31 cellular contexts compared by ENCODE assay signal in genomic region chr1:196902344-196902743, GRCh38. TPM values are rescaled to one million over a fixed set of nuclear protein-coding genes. Genes with fewer than 3 reads are reported as not detected.
A peak's percentile ranks its signal among the peaks of the same experiment; 100 is the strongest.
DNase-seq lines count a peak whose midpoint lies in the region; ATAC-seq and TF ChIP-seq lines count a peak whose summit lies in the region.
"Had no signal": no experiment of that assay in that cellular context is flagged by ENCODE, and none has a peak within 500 bp of the region (broad histone marks: within the 10 kb centered on the region; RNA-seq: fewer than 3 reads in every experiment).

No MANE protein-coding gene starts in this region.

- H3K27me3 ChIP-seq in HCT116 (ENCODE audit: insufficient read depth, low read length), result no peaks in the 10 kb centered on the region
- H3K27me3 ChIP-seq: body of pancreas, ovary had no signal

- H3K27ac Mint-ChIP-seq in nephron progenitor cell, result no peak overlapping the region
- H3K27ac Mint-ChIP-seq: activated T-helper 2 cell treated with anti-CD3 and anti-CD28 coated beads, Interferon-gamma antibody, Interleukin-2, Interleukin-4, amounts not matched to agents 10 μg/mL and 5 μg/mL and 100 μg/mL, durations not matched to agents 14 hours and 24 hours and 36 hours; CD14-positive monocyte; natural killer cell; stimulated activated effector memory CD8-positive, alpha-beta T cell treated with anti-CD3 and anti-CD28 coated beads, Interleukin-12 subunit alpha, Interleukin-12 subunit beta, amount 100 ng/mL, for 72 hours had no signal

- H3K9ac ChIP-seq in HCT116 (ENCODE audit: low read length), result no peak overlapping the region

- intact Hi-C loops in HCT116 (cut with micrococcal nuclease), result no loop called here

- no peaks in the 10 kb centered on the region for H3K9me3 Mint-ChIP-seq in nephron progenitor cell
- H3K9me3 Mint-ChIP-seq: activated T-helper 2 cell treated with anti-CD3 and anti-CD28 coated beads, Interferon-gamma antibody, Interleukin-2, Interleukin-4, amounts not matched to agents 10 μg/mL and 5 μg/mL and 100 μg/mL, durations not matched to agents 14 hours and 24 hours and 36 hours; central memory CD8-positive, alpha-beta T cell had no signal

- TF ChIP-seq RAD21 in HCT116 (IDR thresholded peaks at IDR 0.05; ENCODE audit: low read depth), result no peak

- CTCF ChIA-PET in HCT116 (lab: Charles Lee), result no interaction called here

- H3K4me1 ChIP-seq in HCT116 (ENCODE audit: control insufficient read depth in 1 of 2, insufficient read depth in 2 of 2, low read length in 2 of 2), result no peaks in the 10 kb centered on the region
- H3K4me1 ChIP-seq: body of pancreas had no signal

- POLR2A ChIA-PET in HCT116 (lab: Charles Lee), result no interaction called here

- no peak overlapping the region for H3K4me2 ChIP-seq in HCT116 (ENCODE audit: low read length)

- no peak overlapping the region for H2AFZ ChIP-seq in HCT116 (ENCODE audit: low read depth, low read length, poor library complexity, severe bottlenecking)

- H3K79me2 ChIP-seq in HCT116 (ENCODE audit: insufficient read depth, low read length), result no peaks in the 10 kb centered on the region

- RAD21 ChIA-PET in HCT116 (lab: Charles Lee; ENCODE audit: low non-redundant PET in 1 of 2, low total read pairs in 2 of 2, uncharacterized antibody in 2 of 2, unreplicated experiment in 2 of 2), result no interaction called here

- H3K9me2 ChIP-seq in HCT116 (ENCODE audit: insufficient read depth), result no peaks in the 10 kb centered on the region

- H3K27ac ChIP-seq in C4-2B (no peak overlapping the region), HCT116 (ENCODE audit: low read depth, low read length) (no peak overlapping the region)
- H3K27ac ChIP-seq: body of pancreas, dorsolateral prefrontal cortex, ovary had no signal

- ATAC-seq in HCT116 (peak; percentile 67; the same call in 1 of the 2 replicates), SK-N-SH treated with all-trans-retinoic acid at 6 μM for 48 hours (no peak), HG03457 (IDR thresholded peaks at IDR 0.05; ENCODE audit: unreplicated experiment) (no peak)
- ATAC-seq: body of pancreas; mucosa of descending colon; natural killer cell; PC-3; stimulated activated effector memory CD8-positive, alpha-beta T cell treated with anti-CD3 and anti-CD28 coated beads, Interleukin-12 subunit alpha, Interleukin-12 subunit beta, amount 100 ng/mL, for 72 hours had no signal

- no peak overlapping the region for H3K4me3 ChIP-seq in HCT116 (replicated peaks in 1 of 2; ENCODE audit: low read depth in 1 of 2, low read length in 2 of 2)
- H3K4me3 ChIP-seq: body of pancreas, dorsolateral prefrontal cortex, lung, mucosa of descending colon, ovary had no signal

- no TSS peak for BruUV-seq in HCT116 (replicated peaks; lab: Mats Ljungman, UMichigan)

- no peaks in the 10 kb centered on the region for H3K36me3 Mint-ChIP-seq in nephron progenitor cell (ENCODE audit: low read depth)
- H3K36me3 Mint-ChIP-seq: CD14-positive monocyte; natural killer cell; stimulated activated effector memory CD8-positive, alpha-beta T cell treated with anti-CD3 and anti-CD28 coated beads, Interleukin-12 subunit alpha, Interleukin-12 subunit beta, amount 100 ng/mL, for 72 hours had no signal

- in situ Hi-C loops in SK-MEL-5 (cut with HindIII; ENCODE audit: low pct_unique_long_range_greater_than_20kb, low sequenced_read_pairs), result no loop called here

- H4K20me1 ChIP-seq in HCT116 (ENCODE audit: insufficient read depth), result no peaks in the 10 kb centered on the region

- no peak for TF ChIP-seq POLR2A in HCT116 (IDR thresholded peaks at IDR 0.05; ENCODE audit: borderline replicate concordance, extremely low read depth, insufficient read depth, insufficient read length)

- H3K4me3 Mint-ChIP-seq in nephron progenitor cell, result no peak overlapping the region
- H3K4me3 Mint-ChIP-seq: CD14-positive monocyte; central memory CD8-positive, alpha-beta T cell; natural killer cell; stimulated activated effector memory CD8-positive, alpha-beta T cell treated with anti-CD3 and anti-CD28 coated beads, Interleukin-12 subunit alpha, Interleukin-12 subunit beta, amount 100 ng/mL, for 72 hours had no signal

- TF ChIP-seq CTCF in C4-2B (conservative IDR thresholded peaks at IDR 0.05), result peak; percentile 18
- TF ChIP-seq CTCF in HCT116 (IDR thresholded peaks at IDR 0.05 in 2 of 3, conservative IDR thresholded peaks at IDR 0.05 in 1 of 3; ENCODE audit: borderline replicate concordance in 1 of 3, insufficient read depth in 1 of 3, low read depth in 2 of 3, low read length in 2 of 3), result peak in 1 of 3 experiments; percentile 34; a peak in 1 of 6 replicates
- TF ChIP-seq CTCF in nephron progenitor cell (IDR thresholded peaks at IDR 0.05), result peak; percentile 28

- H3K9me3 ChIP-seq in HCT116 (ENCODE audit: control insufficient read depth in 1 of 2, insufficient read depth in 1 of 2, low read depth in 1 of 2, low read length in 2 of 2), result no peaks in the 10 kb centered on the region
- H3K9me3 ChIP-seq: body of pancreas, mucosa of descending colon, ovary had no signal

- no peaks in the 10 kb centered on the region for H3K27me3 Mint-ChIP-seq in nephron progenitor cell (ENCODE audit: low read depth, poor library complexity)

- DNase-seq in HCT116 (ENCODE audit: low read depth, low spot score), result no peak
- peak; percentile 22 for DNase-seq in SK-MEL-5 (ENCODE audit: low read depth, low spot score)
- no peak for DNase-seq in nephron progenitor cell
- DNase-seq in HCEC 1CT, result no peak
- DNase-seq: activated naive CD4-positive, alpha-beta T cell treated with anti-CD3 and anti-CD28 coated beads, Interleukin-2, amount 50 U/mL, for 16 hours; body of pancreas; dorsolateral prefrontal cortex; mucosa of descending colon; MV-4-11; natural killer cell; NCI-H146; NCI-H2107; NCI-H510A; NK-92 treated with Interleukin-12 subunit alpha and Interleukin-12 subunit beta, amount 100 ng/mL, for 24 hours; ovary; PC-3; stimulated activated CD4-positive, alpha-beta T cell treated with anti-CD3 and anti-CD28 coated beads, Interleukin-15, amount 100 ng/mL, for 24 hours; T-helper 2 cell; trophoblast cell had no signal

- no peaks in the 10 kb centered on the region for H3K36me3 ChIP-seq in HCT116 (ENCODE audit: control insufficient read depth in 1 of 2, insufficient read depth in 2 of 2, low read length in 2 of 2)
- H3K36me3 ChIP-seq: ovary had no signal

- no peaks in the 10 kb centered on the region for H3K4me1 Mint-ChIP-seq in nephron progenitor cell
- H3K4me1 Mint-ChIP-seq: CD14-positive monocyte; central memory CD8-positive, alpha-beta T cell; natural killer cell; stimulated activated effector memory CD8-positive, alpha-beta T cell treated with anti-CD3 and anti-CD28 coated beads, Interleukin-12 subunit alpha, Interleukin-12 subunit beta, amount 100 ng/mL, for 72 hours had no signal

TF ChIP-seq in HCT116, 20 proteins besides CTCF, POLR2A, EP300 and RAD21 (continues in another document):
- TF ChIP-seq ZBTB33 (IDR thresholded peaks at IDR 0.05; ENCODE audit: extremely low read depth, insufficient replicate concordance, low read length) (no peak), ZFX (IDR thresholded peaks at IDR 0.05) (no peak), ELF1 (IDR thresholded peaks at IDR 0.05; ENCODE audit: borderline replicate concordance, low read depth) (no peak)

TF ChIP-seq in SK-N-SH treated with all-trans-retinoic acid at 6 μM for 48 hours, 23 proteins besides CTCF, POLR2A, EP300 and RAD21:
- TF ChIP-seq PPARA (CRISPR knock-in tag; IDR thresholded peaks at IDR 0.05; ENCODE audit: borderline replicate concordance) (no peak), GLIS3 (CRISPR knock-in tag; IDR thresholded peaks at IDR 0.05) (no peak), ZFP3 (CRISPR knock-in tag; IDR thresholded peaks at IDR 0.05) (no peak), ZNF565 (CRISPR knock-in tag; conservative IDR thresholded peaks at IDR 0.05; ENCODE audit: low read depth) (no peak)

RNA-seq across cellular contexts. Expression of gene CFHR4, which starts 14.5 kb away (rescaled TPM):
- total RNA-seq in HCT116 (2021; ENCODE audit: unreplicated experiment), result not detected
- not detected in 2 replicates for polyA plus RNA-seq in HCT116 (2012)
- 0.11 TPM in 1 of 2 replicates, not detected in the other for total RNA-seq in SK-MEL-5 (2014; rRNA removed; shearing (Covaris generic))
- not detected in 2 replicates for polyA plus RNA-seq in SK-MEL-5 (2015; cell fraction: cytosol; rRNA removed)
- polyA plus RNA-seq in SK-MEL-5 (2015; cell fraction: nucleus; rRNA removed), result not detected in 2 replicates
- total RNA-seq: activated T-helper 2 cell treated with anti-CD3 and anti-CD28 coated beads, Interferon-gamma antibody, Interleukin-2, Interleukin-4, amounts not matched to agents 10 μg/mL and 5 μg/mL and 100 μg/mL, durations not matched to agents 14 hours and 24 hours and 36 hours; body of pancreas; H4; LHCN-M2; lung; mucosa of descending colon; natural killer cell; ovary; PC-3; renal cortical epithelial cell had no signal
- polyA plus RNA-seq: CD14-positive monocyte, lung, ovary had no signal

RNA-seq across cellular contexts. Expression of gene CFHR2, which starts 41.2 kb away (rescaled TPM):
- not detected for total RNA-seq in HCT116 (2021; ENCODE audit: unreplicated experiment)
- not detected in 2 replicates for polyA plus RNA-seq in HCT116 (2012)
- not detected in 2 replicates for total RNA-seq in SK-MEL-5 (2014; rRNA removed; shearing (Covaris generic))
- polyA plus RNA-seq in SK-MEL-5 (2015; cell fraction: cytosol; rRNA removed), result not detected in 2 replicates
- not detected in 2 replicates for polyA plus RNA-seq in SK-MEL-5 (2015; cell fraction: nucleus; rRNA removed)
- total RNA-seq: activated T-helper 2 cell treated with anti-CD3 and anti-CD28 coated beads, Interferon-gamma antibody, Interleukin-2, Interleukin-4, amounts not matched to agents 10 μg/mL and 5 μg/mL and 100 μg/mL, durations not matched to agents 14 hours and 24 hours and 36 hours; body of pancreas; frontal cortex; H4; LHCN-M2; mucosa of descending colon; natural killer cell; PC-3; renal cortical epithelial cell had no signal
- polyA plus RNA-seq: CD14-positive monocyte, lung had no signal
